ENCODE assay signal across 11 cellular contexts in the genomic region with DNA sequence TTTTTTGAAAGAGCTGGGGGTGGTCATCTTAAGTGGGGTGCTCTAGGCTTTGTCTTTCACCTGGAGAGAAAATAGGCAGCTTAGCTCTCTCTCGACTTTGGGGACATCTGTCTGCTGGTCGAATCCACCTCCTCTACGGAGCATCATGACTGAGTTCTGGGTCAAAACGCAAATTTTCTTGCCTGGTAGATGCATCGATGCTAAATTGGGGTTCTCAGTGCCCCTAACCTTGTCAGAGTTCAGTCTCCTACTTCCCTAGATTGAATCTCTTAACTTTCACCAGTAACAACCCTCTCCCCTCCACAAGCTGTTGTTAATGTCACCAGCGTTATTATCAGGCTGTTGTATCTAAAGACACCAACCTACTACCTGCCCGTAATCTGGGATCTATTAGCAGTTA. TPM values are rescaled to one million over a fixed set of nuclear protein-coding genes. Genes with fewer than 3 reads are reported as not detected.
DNase-seq lines count a peak whose midpoint lies in the region; ATAC-seq and TF ChIP-seq lines count a peak whose summit lies in the region.
"Had no signal": no experiment of that assay in that cellular context is flagged by ENCODE, and none has a peak within 500 bp of the region (broad histone marks: within the 10 kb centered on the region; RNA-seq: fewer than 3 reads in every experiment).

No MANE protein-coding gene starts in this region.

- H3K36me3 ChIP-seq in muscle layer of duodenum (ENCODE audit: control insufficient read depth in 1 of 2, insufficient read depth in 2 of 2, low read length in 2 of 2) = no peaks in the 10 kb centered on the region

- no peak for ATAC-seq in activated CD8-positive, alpha-beta memory T cell treated with anti-CD3 and anti-CD28 coated beads, Interleukin-2, amount 10 ng/mL, durations not matched to agents 7 days and 5 days
- ATAC-seq in GM21529 (IDR thresholded peaks at IDR 0.05; ENCODE audit: unreplicated experiment) (no peak), HG02970 (IDR thresholded peaks at IDR 0.05; ENCODE audit: low FRiP score, unreplicated experiment) (no peak)
- ATAC-seq: GM12878 had no signal

- CTCF ChIA-PET in activated CD8-positive, alpha-beta memory T cell treated with anti-CD3 and anti-CD28 coated beads, Interleukin-2, amount 10 ng/mL, durations not matched to agents 7 days and 5 days (lab: Charles Lee) = no interaction called here

- H3K4me3 Mint-ChIP-seq in activated CD8-positive, alpha-beta memory T cell treated with anti-CD3 and anti-CD28 coated beads, Interleukin-2, amount 10 ng/mL, durations not matched to agents 7 days and 5 days = no peak overlapping the region
- H3K4me3 Mint-ChIP-seq in endothelial cell (ENCODE audit: unreplicated experiment) (peak overlapping the region; percentile 94), type B pancreatic cell (peak overlapping the region; percentile 97)

- no peaks in the 10 kb centered on the region for H3K9me3 Mint-ChIP-seq in activated CD8-positive, alpha-beta memory T cell treated with anti-CD3 and anti-CD28 coated beads, Interleukin-2, amount 10 ng/mL, durations not matched to agents 7 days and 5 days (ENCODE audit: low read depth)
- H3K9me3 Mint-ChIP-seq in endothelial cell (ENCODE audit: unreplicated experiment) (no peaks in the 10 kb centered on the region), type B pancreatic cell (no peaks in the 10 kb centered on the region)

- in situ Hi-C loops in GM13977 (cut with MboI; ENCODE audit: low pct_unique_long_range_greater_than_20kb, low sequenced_read_pairs, unreplicated experiment) = no loop called here

- peaks cover 11% of the 10 kb centered on the region for H3K4me1 Mint-ChIP-seq in activated CD8-positive, alpha-beta memory T cell treated with anti-CD3 and anti-CD28 coated beads, Interleukin-2, amount 10 ng/mL, durations not matched to agents 7 days and 5 days
- H3K4me1 Mint-ChIP-seq in endothelial cell (ENCODE audit: unreplicated experiment) (peaks cover 44% of the 10 kb centered on the region), type B pancreatic cell (ENCODE audit: unreplicated experiment) (peaks cover 28% of the 10 kb centered on the region)

- H3K27me3 ChIP-seq in muscle layer of duodenum (ENCODE audit: low read depth, low read length) = peaks cover 39% of the 10 kb centered on the region

- TF ChIP-seq CTCF in endothelial cell (IDR thresholded peaks at IDR 0.05; ENCODE audit: unreplicated experiment) = no peak
- TF ChIP-seq CTCF in type B pancreatic cell (conservative IDR thresholded peaks at IDR 0.05) = no peak
- TF ChIP-seq CTCF in GM13977 (IDR thresholded peaks at IDR 0.05; ENCODE audit: extremely low read depth, insufficient read depth, missing control alignments) = no peak

- peak overlapping the region; percentile 3 for H3K27ac ChIP-seq in muscle layer of duodenum (ENCODE audit: low read length)

- H3K27me3 Mint-ChIP-seq in activated CD8-positive, alpha-beta memory T cell treated with anti-CD3 and anti-CD28 coated beads, Interleukin-2, amount 10 ng/mL, durations not matched to agents 7 days and 5 days = peaks cover 64% of the 10 kb centered on the region
- H3K27me3 Mint-ChIP-seq in endothelial cell (ENCODE audit: unreplicated experiment) = peaks cover 28% of the 10 kb centered on the region
- H3K27me3 Mint-ChIP-seq in type B pancreatic cell = peaks cover 81% of the 10 kb centered on the region

- peaks cover 0 to 45% of the 10 kb centered on the region in 2 donors for H3K4me1 ChIP-seq in muscle layer of duodenum (ENCODE audit: control insufficient read depth in 1 of 2, insufficient read depth in 2 of 2, low read length in 2 of 2)

- H3K36me3 Mint-ChIP-seq in activated CD8-positive, alpha-beta memory T cell treated with anti-CD3 and anti-CD28 coated beads, Interleukin-2, amount 10 ng/mL, durations not matched to agents 7 days and 5 days = peaks cover 16% of the 10 kb centered on the region
- H3K36me3 Mint-ChIP-seq in endothelial cell (ENCODE audit: low read depth, unreplicated experiment) (no peaks in the 10 kb centered on the region), type B pancreatic cell (no peaks in the 10 kb centered on the region)

- H3K27ac Mint-ChIP-seq in activated CD8-positive, alpha-beta memory T cell treated with anti-CD3 and anti-CD28 coated beads, Interleukin-2, amount 10 ng/mL, durations not matched to agents 7 days and 5 days = peak overlapping the region; percentile 60
- H3K27ac Mint-ChIP-seq in endothelial cell (ENCODE audit: unreplicated experiment) = no peak overlapping the region
- H3K27ac Mint-ChIP-seq in type B pancreatic cell = peak overlapping the region; percentile 50

- H3K9me3 ChIP-seq in muscle layer of duodenum (ENCODE audit: control insufficient read depth in 1 of 2, low read length in 2 of 2) = no peaks in the 10 kb centered on the region

- peak overlapping the region; percentile 58 to 69 for H3K4me3 ChIP-seq in muscle layer of duodenum (ENCODE audit: low read depth in 1 of 2, low read length in 2 of 2)
- H3K4me3 ChIP-seq: GM12878 had no signal

- DNase-seq in activated CD8-positive, alpha-beta memory T cell treated with anti-CD3 and anti-CD28 coated beads, Interleukin-2, amount 10 ng/mL, durations not matched to agents 7 days and 5 days = no peak
- DNase-seq in activated CD8-positive, alpha-beta memory T cell treated with anti-CD3 and anti-CD28 coated beads for 24 hours = no peak
- DNase-seq in endothelial cell (ENCODE audit: low spot score) = no peak
- DNase-seq in type B pancreatic cell (ENCODE audit: extremely low spot score, unreplicated experiment) = no peak
- no peak for DNase-seq in GM13977 (ENCODE audit: low spot score)
- DNase-seq: Kasumi-1; stimulated activated CD4-positive, alpha-beta T cell treated with anti-CD3 and anti-CD28 coated beads, Interleukin-4, amount 100 ng/mL, for 24 hours had no signal

RNA-seq across cellular contexts. Expression of a gene that starts 0.7 kb away (rescaled TPM):
- not detected for total RNA-seq in activated CD8-positive, alpha-beta memory T cell treated with anti-CD3 and anti-CD28 coated beads, Interleukin-2, amount 10 ng/mL, durations not matched to agents 7 days and 5 days
- total RNA-seq in endothelial cell (ENCODE audit: unreplicated experiment) (7.8 TPM), type B pancreatic cell (ENCODE audit: low replicate concordance) (30.3 and 127 TPM in 2 replicates)
